9 cellular contexts compared by ENCODE assay signal in genomic region chr19:14118165-14119051, GRCh38. TPM values are rescaled to one million over a fixed set of nuclear protein-coding genes. Genes with fewer than 3 reads are reported as not detected.
DNase-seq lines count a peak whose midpoint lies in the region; ATAC-seq and TF ChIP-seq lines count a peak whose summit lies in the region.
"Had no signal": no experiment of that assay in that cellular context is flagged by ENCODE, and none has a peak within 500 bp of the region (broad histone marks: within the 10 kb centered on the region; RNA-seq: fewer than 3 reads in every experiment).

No MANE protein-coding gene starts in this region.

- H3K4me3 ChIP-seq in HFF-Myc (replicated peaks; ENCODE audit: low read depth, low read length) (peak overlapping the region; percentile 38), thoracic aorta (peak overlapping the region; percentile 82)

- peak; percentile 38 for DNase-seq in GDM1 (lab: John Stamatoyannopoulos, UW)
- no peak for DNase-seq in HFF-Myc (ENCODE audit: extremely low read depth, low read depth)
- peak; percentile 39 for DNase-seq in NCI-H510A (lab: John Stamatoyannopoulos, UW)
- DNase-seq in activated CD8-positive, alpha-beta memory T cell treated with anti-CD3 and anti-CD28 coated beads, Interleukin-2, amount 50 U/mL, for 4 hours: peak; percentile 31
- DNase-seq in mucosa of gallbladder (ENCODE audit: low spot score): peak; percentile 76
- no peak for DNase-seq in thoracic aorta (ENCODE audit: low spot score)

- H3K4me1 ChIP-seq in thoracic aorta (ENCODE audit: control insufficient read depth in 1 of 2, low read depth in 2 of 2): peaks cover 41 to 49% of the 10 kb centered on the region in 2 donors

- peak; percentile 6 for ATAC-seq in esophagus mucosa
- peak; percentile 47 for ATAC-seq in thoracic aorta (ENCODE audit: insufficient number of reproducible peaks, low FRiP score, low read depth)
- no peak for ATAC-seq in GM18868 (IDR thresholded peaks at IDR 0.05; ENCODE audit: unreplicated experiment)

- no peaks in the 10 kb centered on the region for H3K9me3 ChIP-seq in thoracic aorta

- TF ChIP-seq CTCF in HFF-Myc (IDR thresholded peaks at IDR 0.05; ENCODE audit: low read depth, low read length, missing control alignments): no peak
- no peak for TF ChIP-seq CTCF in thoracic aorta (IDR thresholded peaks at IDR 0.05)

- peak overlapping the region; percentile 98 to 100 for H3K27ac ChIP-seq in thoracic aorta

- H3K27me3 ChIP-seq in thoracic aorta (replicated peaks; ENCODE audit: insufficient read depth): no peaks in the 10 kb centered on the region

- no peaks in the 10 kb centered on the region for H3K36me3 ChIP-seq in thoracic aorta

RNA-seq across cellular contexts. Expression of gene PRKACA, which starts 0.8 kb away (rescaled TPM):
- total RNA-seq in esophagus mucosa (45.2 TPM), mucosa of gallbladder (98.7 TPM), thoracic aorta (100 to 1,000 TPM in 1 of 2 donors, 10 to 100 TPM in 1; 93.2 to 107 TPM)

RNA-seq across cellular contexts. Expression of gene ASF1B, which starts 18.0 kb away (rescaled TPM):
- total RNA-seq in esophagus mucosa (13.9 TPM), mucosa of gallbladder (1.7 TPM), thoracic aorta (1 to 10 TPM in 1 of 2 donors, under 1 TPM in 1; 0.14 to 1.1 TPM)

RNA-seq across cellular contexts. Expression of gene SAMD1, which starts 27.9 kb away (rescaled TPM):
- 24.8 TPM for total RNA-seq in esophagus mucosa
- 56.5 TPM for total RNA-seq in mucosa of gallbladder
- 10 to 100 TPM in 1 of 2 donors, 1 to 10 TPM in 1; 8.9 to 27.5 TPM for total RNA-seq in thoracic aorta

RNA-seq across cellular contexts. Expression of gene C19orf67, which starts 32.8 kb away (rescaled TPM):
- total RNA-seq in esophagus mucosa: 0.12 TPM
- total RNA-seq in mucosa of gallbladder: not detected
- total RNA-seq in thoracic aorta: not detected
- total RNA-seq: frontal cortex had no signal

RNA-seq across cellular contexts. Expression of gene MISP3, which starts 45.8 kb away (rescaled TPM):
- total RNA-seq in esophagus mucosa (3.4 TPM), mucosa of gallbladder (21.6 TPM), thoracic aorta (1 to 10 TPM; 1.7 to 2.7 TPM)

Comparison
In these comparisons a context has a peak if more than half of its experiments do, and no peak if none do; other contexts are left out.
1. DNase-seq: peak in GDM1 (single experiment), NCI-H510A (single experiment), activated CD8-positive, alpha-beta memory T cell treated with anti-CD3 and anti-CD28 coated beads, Interleukin-2, amount 50 U/mL, for 4 hours (single experiment) and mucosa of gallbladder (single experiment); none in HFF-Myc (single experiment) and thoracic aorta (single experiment).